8 cellular contexts compared by ENCODE assay signal in genomic region chr3:31531992-31532586, GRCh38. TPM values are rescaled to one million over a fixed set of nuclear protein-coding genes. Genes with fewer than 3 reads are reported as not detected.
DNase-seq lines count a peak whose midpoint lies in the region; ATAC-seq and TF ChIP-seq lines count a peak whose summit lies in the region.

No MANE protein-coding gene starts in this region.

- H3K9ac ChIP-seq in SU-DHL-6 (ENCODE audit: low read length) = peak overlapping the region; percentile 97

- H2AFZ ChIP-seq in SU-DHL-6 (ENCODE audit: low read depth, low read length, severe bottlenecking) = peak overlapping the region; percentile 80

- TF ChIP-seq CTCF in GM12865 (IDR thresholded peaks at IDR 0.05; ENCODE audit: insufficient read depth, low read depth, low read length, missing control alignments) (no peak), SU-DHL-6 (IDR thresholded peaks at IDR 0.05; ENCODE audit: insufficient read depth, low read length, poor library complexity, severe bottlenecking) (no peak), ovary (IDR thresholded peaks at IDR 0.05) (peak in 2 of 3 donors; percentile 38), thyroid gland (IDR thresholded peaks at IDR 0.05) (peak in 1 of 6 experiments; percentile 18)

- H3K9me3 Mint-ChIP-seq in activated naive CD8-positive, alpha-beta T cell treated with anti-CD3 and anti-CD28 coated beads, Interleukin-2, amount 50 U/mL, for 24 hours = no peaks in the 10 kb centered on the region

- H3K27ac ChIP-seq in SU-DHL-6 (ENCODE audit: low read depth, low read length) (peak overlapping the region; percentile 95), ovary (peak overlapping the region; percentile 91), thyroid gland (peak overlapping the region; percentile 74 to 99 (median 98))

- no peak overlapping the region for H3K4me3 Mint-ChIP-seq in activated naive CD8-positive, alpha-beta T cell treated with anti-CD3 and anti-CD28 coated beads, Interleukin-2, amount 50 U/mL, for 24 hours

- no peaks in the 10 kb centered on the region for H3K9me2 ChIP-seq in SU-DHL-6 (replicated peaks; ENCODE audit: insufficient read depth, low read length)

- DNase-seq in GM12865 (ENCODE audit: low read depth) = peak; percentile 100
- peak; percentile 93 to 97 (median 95) for DNase-seq in NCI-H1417 (lab: John Stamatoyannopoulos, UW)
- DNase-seq in activated naive CD8-positive, alpha-beta T cell treated with anti-CD3 and anti-CD28 coated beads, Interleukin-2, amount 50 U/mL, for 24 hours = peak; percentile 98
- DNase-seq in Right ventricle myocardium inferior (ENCODE audit: missing footprints) = peak; percentile 100
- peak; percentile 99 for DNase-seq in ovary
- DNase-seq in thyroid gland = peak; percentile 99 to 100

- peaks cover 41% of the 10 kb centered on the region for H3K79me2 ChIP-seq in SU-DHL-6 (ENCODE audit: insufficient read depth, low read length)

- H4K20me1 ChIP-seq in SU-DHL-6 (ENCODE audit: low read depth, low read length) = peaks cover 23% of the 10 kb centered on the region

- peak; percentile 31 for TF ChIP-seq EP300 in ovary (IDR thresholded peaks at IDR 0.05)

- H3K27me3 ChIP-seq in SU-DHL-6 (ENCODE audit: low read length) (no peaks in the 10 kb centered on the region), ovary (no peaks in the 10 kb centered on the region), thyroid gland (no peaks in the 10 kb centered on the region)

- H3F3A ChIP-seq in SU-DHL-6 (ENCODE audit: insufficient read depth) = peaks cover 5% of the 10 kb centered on the region

- H3K4me3 ChIP-seq in GM12865 (ENCODE audit: low read depth, low read length) = peak overlapping the region; percentile 97
- H3K4me3 ChIP-seq in SU-DHL-6 (ENCODE audit: insufficient read depth, low read length, poor library complexity, severe bottlenecking) = peak overlapping the region; percentile 94
- peak overlapping the region; percentile 71 for H3K4me3 ChIP-seq in ovary
- peak overlapping the region; percentile 71 to 90 (median 89) for H3K4me3 ChIP-seq in thyroid gland (replicated peaks in 1 of 3)

- H3K36me3 ChIP-seq in SU-DHL-6 (ENCODE audit: low read length) (0 out of 2 replicates have a peak, but pooled peaks cover 7% of the 10 kb centered on the region), ovary (no peaks in the 10 kb centered on the region), thyroid gland (no peaks in the 10 kb centered on the region)

- H3K9me3 ChIP-seq in SU-DHL-6 (ENCODE audit: insufficient read depth, low read length) = no peaks in the 10 kb centered on the region
- no peaks in the 10 kb centered on the region for H3K9me3 ChIP-seq in ovary
- H3K9me3 ChIP-seq in thyroid gland = no peaks in the 10 kb centered on the region

- H3K4me1 Mint-ChIP-seq in activated naive CD8-positive, alpha-beta T cell treated with anti-CD3 and anti-CD28 coated beads, Interleukin-2, amount 50 U/mL, for 24 hours = peaks cover 25% of the 10 kb centered on the region

- H3K27me3 Mint-ChIP-seq in activated naive CD8-positive, alpha-beta T cell treated with anti-CD3 and anti-CD28 coated beads, Interleukin-2, amount 50 U/mL, for 24 hours = no peaks in the 10 kb centered on the region

- WGBS in ovary, 3 donors = 0 to 1% (median 0%) methylated on average over 48 to 73 of the region's 73 CpGs
- WGBS in thyroid gland, 2 donors = 0 to 1% methylated on average over 8 to 56 of the region's 73 CpGs

- H3K36me3 Mint-ChIP-seq in activated naive CD8-positive, alpha-beta T cell treated with anti-CD3 and anti-CD28 coated beads, Interleukin-2, amount 50 U/mL, for 24 hours (ENCODE audit: low read depth) = peaks cover 9% of the 10 kb centered on the region

- H3K27ac Mint-ChIP-seq in activated naive CD8-positive, alpha-beta T cell treated with anti-CD3 and anti-CD28 coated beads, Interleukin-2, amount 50 U/mL, for 24 hours = peak overlapping the region; percentile 97

- H3K4me1 ChIP-seq in ovary (ENCODE audit: insufficient read depth) = peaks cover 4% of the 10 kb centered on the region
- peaks cover 27 to 32% of the 10 kb centered on the region in 2 donors for H3K4me1 ChIP-seq in thyroid gland

- intact Hi-C loops in Right ventricle myocardium inferior (cut with DNase I) = loop anchor here (2.0 to 10.0 kb wide), 3 partner anchors 49 to 453 kb away; partner anchors contain the start of genes OSBPL10 and ZNF860
- intact Hi-C loops in ovary (cut with DNase I) = no loop called here
- intact Hi-C loops in thyroid gland (cut with DNase I) = loop anchor here (10.0 kb wide), 1 partner anchor 573 kb away; the partner anchor contains the start of gene GPD1L

- TF ChIP-seq POLR2A in ovary (IDR thresholded peaks at IDR 0.05) (peak; percentile 80), thyroid gland (IDR thresholded peaks at IDR 0.05) (peak; percentile 59 to 84)

- ATAC-seq in HG02763 (IDR thresholded peaks at IDR 0.05; ENCODE audit: unreplicated experiment) = peak; percentile 83
- peak; percentile 85 for ATAC-seq in activated naive CD8-positive, alpha-beta T cell treated with anti-CD3 and anti-CD28 coated beads, Interleukin-2, amount 50 U/mL, for 24 hours
- peak; percentile 98 for ATAC-seq in Right ventricle myocardium inferior

- H3K4me2 ChIP-seq in SU-DHL-6 (ENCODE audit: low read depth, low read length, poor library complexity, severe bottlenecking) = peak overlapping the region; percentile 87

RNA-seq across cellular contexts. Expression of gene STT3B, which starts 0.6 kb away (rescaled TPM):
- total RNA-seq in Right ventricle myocardium inferior (98.6 TPM), ovary (100 to 1,000 TPM; 121 to 233 (median 157) TPM), thyroid gland (100 to 1,000 TPM; 111 to 172 (median 150) TPM)
- polyA plus RNA-seq in ovary = 100 to 1,000 TPM in 1 of 2 donors, 10 to 100 TPM in 1; 79.8 to 137 TPM

Comparison
In these comparisons a context has a peak if more than half of its experiments do, and no peak if none do; other contexts are left out.
1. Peak in every context shown above with its lines: DNase-seq, ATAC-seq, H3K4me3 ChIP-seq and H3K27ac ChIP-seq.
2. CTCF ChIP-seq: peak in ovary (2 of 3); none in GM12865 (single experiment) and SU-DHL-6 (single experiment).
3. intact Hi-C loops: an anchor here in Right ventricle myocardium inferior (2.0 to 10.0 kb wide) and thyroid gland (10.0 kb wide); none called in ovary.